In genomic region chr3:11156026-11156410, GRCh38 we compare ENCODE assay signal across 2 cellular contexts.
TF ChIP-seq lines count a peak whose summit lies in the region.

No MANE protein-coding gene starts in this region.

TF ChIP-seq in A549, 52 proteins besides CTCF, POLR2A, EP300 and RAD21:
- TF ChIP-seq RNF2 (IDR thresholded peaks at IDR 0.05; ENCODE audit: borderline replicate concordance, low read depth) (no peak), KDM1A (IDR thresholded peaks at IDR 0.05; ENCODE audit: low read depth) (no peak), HMGXB4 (CRISPR knock-in tag; IDR thresholded peaks at IDR 0.05; ENCODE audit: borderline replicate concordance) (no peak), MAFK (IDR thresholded peaks at IDR 0.05; ENCODE audit: partially characterized antibody) (no peak), MYC (IDR thresholded peaks at IDR 0.05; ENCODE audit: borderline replicate concordance, low read length) (no peak), PBX3 (IDR thresholded peaks at IDR 0.05) (no peak), HEYL (CRISPR knock-in tag; IDR thresholded peaks at IDR 0.05) (no peak), CBX8 (IDR thresholded peaks at IDR 0.05) (no peak), HOXA7 (CRISPR knock-in tag; IDR thresholded peaks at IDR 0.05) (no peak), POLR2AphosphoS2 (conservative IDR thresholded peaks at IDR 0.05; ENCODE audit: low read length) (no peak), ZFP36 (IDR thresholded peaks at IDR 0.05; ENCODE audit: borderline replicate concordance, partially characterized antibody) (no peak), MAZ (IDR thresholded peaks at IDR 0.05; ENCODE audit: borderline replicate concordance, low read depth, low read length) (no peak), NFE2L2 (conservative IDR thresholded peaks at IDR 0.05; ENCODE audit: low read length) (no peak), NPAS2 (CRISPR knock-in tag; IDR thresholded peaks at IDR 0.05; ENCODE audit: borderline replicate concordance) (no peak), GATA3 (IDR thresholded peaks at IDR 0.05; ENCODE audit: borderline replicate concordance) (no peak), EHMT2 (IDR thresholded peaks at IDR 0.05; ENCODE audit: low read depth) (no peak), KDM5A (IDR thresholded peaks at IDR 0.05) (no peak), JUN (IDR thresholded peaks at IDR 0.05) (no peak)
TF ChIP-seq in A549: peak in this region for 0.

TF ChIP-seq in IMR-90, 13 proteins besides CTCF, POLR2A, EP300 and RAD21:
- TF ChIP-seq BHLHE40 (IDR thresholded peaks at IDR 0.05; ENCODE audit: low read depth, low read length) (no peak), CEBPB (IDR thresholded peaks at IDR 0.05; ENCODE audit: low read depth, low read length) (no peak), CHD1 (IDR thresholded peaks at IDR 0.05; ENCODE audit: low read depth, low read length) (no peak), NFE2L2 (IDR thresholded peaks at IDR 0.05; ENCODE audit: low read depth, low read length) (no peak), RCOR1 (IDR thresholded peaks at IDR 0.05; ENCODE audit: insufficient replicate concordance, low read length) (no peak), ELK1 (IDR thresholded peaks at IDR 0.05; ENCODE audit: borderline replicate concordance, low read depth, low read length) (no peak), RFX5 (IDR thresholded peaks at IDR 0.05; ENCODE audit: low read depth, low read length) (no peak), MXI1 (IDR thresholded peaks at IDR 0.05; ENCODE audit: borderline replicate concordance, low read depth, low read length) (no peak), SMC3 (IDR thresholded peaks at IDR 0.05; ENCODE audit: low read depth, low read length) (no peak), FOS (IDR thresholded peaks at IDR 0.05; ENCODE audit: low read depth, low read length) (no peak)
TF ChIP-seq in IMR-90: peak in this region for 0.
